8 cellular contexts compared by ENCODE assay signal in genomic region chr10:38403347-38404117, GRCh38.
DNase-seq lines count a peak whose midpoint lies in the region; ATAC-seq and TF ChIP-seq lines count a peak whose summit lies in the region.
"Not testable (repeated sequence)": the region's sequence is repeated elsewhere in the genome, so short reads cannot be mapped to it uniquely, and the experiment has no call there.

No MANE protein-coding gene starts in this region.

- H3K4me1 ChIP-seq in endodermal cell (ENCODE audit: control insufficient read depth, insufficient read depth, low read length): not testable (repeated sequence)
- peaks cover 0 to 10% (median 5%) of the 10 kb centered on the region in 4 donors for H3K4me1 ChIP-seq in stomach

- POLR2A ChIA-PET in T-cell (lab: Charles Lee): not testable (repeated sequence)

- peak overlapping the region; percentile 66 for H3K27ac ChIP-seq in adipose tissue (ENCODE audit: low read depth, low read length)
- H3K27ac ChIP-seq in endodermal cell (ENCODE audit: low read depth, low read length): not testable (repeated sequence)
- H3K27ac ChIP-seq in stomach: peak overlapping the region; percentile 88 to 98 (median 94)

- H3K9ac ChIP-seq in endodermal cell (ENCODE audit: extremely low read depth, low read length, poor library complexity, severe bottlenecking): not testable (repeated sequence)

- H3K27me3 ChIP-seq in endodermal cell (ENCODE audit: control insufficient read depth, insufficient read depth, low read length, poor library complexity, severe bottlenecking); stomach: not testable (repeated sequence)

- H3K27ac Mint-ChIP-seq in HFFc6 (peak overlapping the region; percentile 95), T-cell (peak overlapping the region; percentile 96 to 97), endodermal cell (peak overlapping the region; percentile 97), immature natural killer cell (peak overlapping the region; percentile 92 to 99 (median 98))
- peak overlapping the region; percentile 98 to 99 for H3K27ac Mint-ChIP-seq in natural killer cell treated with Interleukin-12 subunit alpha and Interleukin-12 subunit beta and Interleukin-15 and Interleukin-18, amount 100 ng/mL, for 72 hours

- 70 to 76% (median 71%) methylated on average over 21 to 23 of the region's 23 CpGs for WGBS in adipose tissue, 3 donors
- whole genome bisulfite sequencing in endodermal cell (ENCODE audit: insufficient coverage in 1 of 2, insufficient read length in 1 of 2), 2 experiments: 92 to 94% methylated on average over 9 to 22 of the region's 23 CpGs
- WGBS in stomach, 5 donors: 68 to 74% (median 70%) methylated on average over 20 to 23 of the region's 23 CpGs

- intact Hi-C loops in stomach (cut with DNase I; ENCODE audit: low total_unique reads): not testable (repeated sequence)

- CTCF ChIA-PET in T-cell (lab: Charles Lee): interaction anchor here in 1 of 2 donors (1.8 to 1.9 kb wide), 2 partner anchors 38 to 427 kb away, joined by 8 to 11 read pairs; partner anchors contain the start of gene ZNF25

- peak overlapping the region; percentile 88 for H3K4me3 Mint-ChIP-seq in HFFc6
- peak overlapping the region; percentile 82 to 91 (median 86) for H3K4me3 Mint-ChIP-seq in T-cell
- H3K4me3 Mint-ChIP-seq in endodermal cell: peak overlapping the region; percentile 72
- H3K4me3 Mint-ChIP-seq in immature natural killer cell: peak overlapping the region; percentile 88 to 93 (median 90)
- peak overlapping the region; percentile 74 for H3K4me3 Mint-ChIP-seq in natural killer cell treated with Interleukin-12 subunit alpha and Interleukin-12 subunit beta and Interleukin-15 and Interleukin-18, amount 100 ng/mL, for 72 hours

- not testable (repeated sequence) for TF ChIP-seq EP300 in stomach (IDR thresholded peaks at IDR 0.05)

- not testable (repeated sequence) for H3K27me3 Mint-ChIP-seq in HFFc6 (ENCODE audit: insufficient read depth); T-cell; endodermal cell (ENCODE audit: insufficient read depth); immature natural killer cell (ENCODE audit: low read depth in 3 of 3); natural killer cell treated with Interleukin-12 subunit alpha and Interleukin-12 subunit beta and Interleukin-15 and Interleukin-18, amount 100 ng/mL, for 72 hours

- H3K4me1 Mint-ChIP-seq in HFFc6 (ENCODE audit: low read depth); T-cell; endodermal cell; natural killer cell treated with Interleukin-12 subunit alpha and Interleukin-12 subunit beta and Interleukin-15 and Interleukin-18, amount 100 ng/mL, for 72 hours (ENCODE audit: low read depth in 2 of 2): not testable (repeated sequence)
- peaks cover 11 to 13% of the 10 kb centered on the region in 2 donors for H3K4me1 Mint-ChIP-seq in immature natural killer cell

- H3K4me3 ChIP-seq in AG10803 (ENCODE audit: low read length) (peak overlapping the region; percentile 62), stomach (peak overlapping the region; percentile 33 to 65 (median 42))
- not testable (repeated sequence) for H3K4me3 ChIP-seq in endodermal cell (ENCODE audit: low read length)

- ATAC-seq in T-cell (replicated peaks in 1 of 4); natural killer cell treated with Interleukin-12 subunit alpha and Interleukin-12 subunit beta and Interleukin-15 and Interleukin-18, amount 100 ng/mL, for 72 hours: not testable (repeated sequence)

- DNase-seq in AG10803 (ENCODE audit: low read depth): peak; percentile 2
- not testable (repeated sequence) for DNase-seq in HFFc6; T-cell; endodermal cell; immature natural killer cell; natural killer cell treated with Interleukin-12 subunit alpha and Interleukin-12 subunit beta and Interleukin-15 and Interleukin-18, amount 100 ng/mL, for 72 hours (ENCODE audit: low spot score); stomach

- not testable (repeated sequence) for H3K9me3 ChIP-seq in endodermal cell (ENCODE audit: control insufficient read depth, low read length); stomach

- not testable (repeated sequence) for TF ChIP-seq POLR2A in stomach (IDR thresholded peaks at IDR 0.05)

- not testable (repeated sequence) for H3K36me3 Mint-ChIP-seq in HFFc6 (ENCODE audit: low read depth); T-cell; endodermal cell (ENCODE audit: low read depth); immature natural killer cell; natural killer cell treated with Interleukin-12 subunit alpha and Interleukin-12 subunit beta and Interleukin-15 and Interleukin-18, amount 100 ng/mL, for 72 hours

- TF ChIP-seq CTCF in AG10803 (conservative IDR thresholded peaks at IDR 0.05; ENCODE audit: low read length); HFFc6 (IDR thresholded peaks at IDR 0.05); endodermal cell (conservative IDR thresholded peaks at IDR 0.05); stomach (IDR thresholded peaks at IDR 0.05): not testable (repeated sequence)

- H3K36me3 ChIP-seq in endodermal cell (ENCODE audit: control insufficient read depth, insufficient read depth, low read length); stomach: not testable (repeated sequence)

- not testable (repeated sequence) for H3K9me3 Mint-ChIP-seq in HFFc6; T-cell; immature natural killer cell; natural killer cell treated with Interleukin-12 subunit alpha and Interleukin-12 subunit beta and Interleukin-15 and Interleukin-18, amount 100 ng/mL, for 72 hours
- peaks cover 17% of the 10 kb centered on the region for H3K9me3 Mint-ChIP-seq in endodermal cell
